Comparison of ENCODE assay signal across 18 cellular contexts in genomic region chr22:29689201-29689871, GRCh38. TPM values are rescaled to one million over a fixed set of nuclear protein-coding genes. Genes with fewer than 3 reads are reported as not detected.
DNase-seq lines count a peak whose midpoint lies in the region; ATAC-seq and TF ChIP-seq lines count a peak whose summit lies in the region.
"Had no signal": no experiment of that assay in that cellular context is flagged by ENCODE, and none has a peak within 500 bp of the region (broad histone marks: within the 10 kb centered on the region; RNA-seq: fewer than 3 reads in every experiment).

No MANE protein-coding gene starts in this region.

- no peak overlapping the region for H3K4me3 Mint-ChIP-seq in CD4-positive, CD25-positive, alpha-beta regulatory T cell
- H3K4me3 Mint-ChIP-seq in nephron, result peak overlapping the region; percentile 29 to 55 (median 48)
- no peak overlapping the region for H3K4me3 Mint-ChIP-seq in immature natural killer cell
- H3K4me3 Mint-ChIP-seq: activated naive CD8-positive, alpha-beta T cell; CD8-positive, alpha-beta T cell; stimulated activated naive B cell treated with anti-CD40 and anti-IgM and Interleukin-4, amounts not matched to agents 10 μg/mL and 1 μg/mL and 100 μg/mL, for 72 hours had no signal

- no peak overlapping the region for H3K4me3 ChIP-seq in CD4-positive, CD25-positive, alpha-beta regulatory T cell (ENCODE audit: low read depth, low read length)
- H3K4me3 ChIP-seq in ectodermal cell (ENCODE audit: insufficient read depth, low read depth, low read length), result no peak overlapping the region

- no peak for ATAC-seq in CD4-positive, CD25-positive, alpha-beta regulatory T cell (ENCODE audit: low read depth in 2 of 2)
- ATAC-seq in GM19455 (IDR thresholded peaks at IDR 0.05; ENCODE audit: unreplicated experiment) (no peak), HG02623 (IDR thresholded peaks at IDR 0.05; ENCODE audit: unreplicated experiment) (no peak)
- ATAC-seq: CD8-positive, alpha-beta T cell had no signal

- H3K27me3 ChIP-seq in CD4-positive, CD25-positive, alpha-beta regulatory T cell (ENCODE audit: control insufficient read depth, insufficient read depth, low read length), result no peaks in the 10 kb centered on the region
- no peaks in the 10 kb centered on the region for H3K27me3 ChIP-seq in ectodermal cell (ENCODE audit: control insufficient read depth, insufficient read depth, low read length, poor library complexity, severe bottlenecking)

- no peaks in the 10 kb centered on the region for H3K9me3 Mint-ChIP-seq in CD4-positive, CD25-positive, alpha-beta regulatory T cell
- H3K9me3 Mint-ChIP-seq in nephron (no peaks in the 10 kb centered on the region), immature natural killer cell (no peaks in the 10 kb centered on the region)
- H3K9me3 Mint-ChIP-seq: CD8-positive, alpha-beta T cell; stimulated activated naive B cell treated with anti-CD40 and anti-IgM and Interleukin-4, amounts not matched to agents 10 μg/mL and 1 μg/mL and 100 μg/mL, for 72 hours had no signal

- H3K9me3 ChIP-seq in CD4-positive, CD25-positive, alpha-beta regulatory T cell (ENCODE audit: control insufficient read depth in 2 of 2, low read length in 2 of 2), result no peaks in the 10 kb centered on the region
- no peaks in the 10 kb centered on the region for H3K9me3 ChIP-seq in ectodermal cell (ENCODE audit: control insufficient read depth, low read length)

- no peak for DNase-seq in CD4-positive, CD25-positive, alpha-beta regulatory T cell
- DNase-seq in LHCN-M2 (ENCODE audit: low read depth) (peak; percentile 67), NCI-H187 (lab: John Stamatoyannopoulos, UW) (no peak), immature natural killer cell (no peak)
- DNase-seq: cortex of kidney; NCI-H774; stimulated activated naive B cell treated with anti-CD40 and anti-IgM and Interleukin-4, amounts not matched to agents 10 μg/mL and 1 μg/mL and 100 μg/mL, for 72 hours had no signal

- H3K4me1 ChIP-seq in CD4-positive, CD25-positive, alpha-beta regulatory T cell (ENCODE audit: control insufficient read depth, insufficient read depth, low read length, poor library complexity, severe bottlenecking), result no peaks in the 10 kb centered on the region
- H3K4me1 ChIP-seq in ectodermal cell (ENCODE audit: control insufficient read depth, insufficient read depth, low read length), result peaks cover 42% of the 10 kb centered on the region

- no peak for TF ChIP-seq CTCF in nephron (IDR thresholded peaks at IDR 0.05; ENCODE audit: unreplicated experiment in 3 of 3)

- H3K36me3 ChIP-seq in CD4-positive, CD25-positive, alpha-beta regulatory T cell (ENCODE audit: control insufficient read depth, insufficient read depth, low read length), result peaks cover 40% of the 10 kb centered on the region
- H3K36me3 ChIP-seq in ectodermal cell (ENCODE audit: control insufficient read depth, insufficient read depth, low read length), result no peaks in the 10 kb centered on the region

- no peaks in the 10 kb centered on the region for H3K27me3 Mint-ChIP-seq in CD4-positive, CD25-positive, alpha-beta regulatory T cell
- H3K27me3 Mint-ChIP-seq in nephron (ENCODE audit: low read depth), result no peaks in the 10 kb centered on the region
- H3K27me3 Mint-ChIP-seq in immature natural killer cell (ENCODE audit: low read depth in 3 of 3), result peaks cover 0 to 2% (median 0%) of the 10 kb centered on the region in 3 donors
- H3K27me3 Mint-ChIP-seq: activated naive CD8-positive, alpha-beta T cell; stimulated activated naive B cell treated with anti-CD40 and anti-IgM and Interleukin-4, amounts not matched to agents 10 μg/mL and 1 μg/mL and 100 μg/mL, for 72 hours had no signal

- H3K27ac Mint-ChIP-seq in CD4-positive, CD25-positive, alpha-beta regulatory T cell, result peak overlapping the region; percentile 2 to 70 (median 16)
- H3K27ac Mint-ChIP-seq in nephron (peak overlapping the region; percentile 71 to 95 (median 86)), immature natural killer cell (peak overlapping the region in 1 of 6 donors; percentile 55)
- H3K27ac Mint-ChIP-seq: activated naive CD8-positive, alpha-beta T cell; CD8-positive, alpha-beta T cell; stimulated activated naive B cell treated with anti-CD40 and anti-IgM and Interleukin-4, amounts not matched to agents 10 μg/mL and 1 μg/mL and 100 μg/mL, for 72 hours had no signal

- H3K27ac ChIP-seq in CD4-positive, CD25-positive, alpha-beta regulatory T cell (ENCODE audit: insufficient read depth, low read length, poor library complexity, severe bottlenecking), result no peak overlapping the region
- peak overlapping the region; percentile 45 for H3K27ac ChIP-seq in ectodermal cell (ENCODE audit: insufficient read depth, low read depth, low read length, poor library complexity, severe bottlenecking)
- H3K27ac ChIP-seq: epithelial cell of prostate had no signal

- H3K4me1 Mint-ChIP-seq in CD4-positive, CD25-positive, alpha-beta regulatory T cell, result peaks cover 0 to 6% (median 4%) of the 10 kb centered on the region in 4 donors
- H3K4me1 Mint-ChIP-seq in nephron (peaks cover 63% of the 10 kb centered on the region), immature natural killer cell (peaks cover 0 to 11% of the 10 kb centered on the region in 2 donors)
- H3K4me1 Mint-ChIP-seq: stimulated activated naive B cell treated with anti-CD40 and anti-IgM and Interleukin-4, amounts not matched to agents 10 μg/mL and 1 μg/mL and 100 μg/mL, for 72 hours had no signal

- 42 to 47% methylated on average over 5 of the region's 5 CpGs for WGBS in ectodermal cell, 2 experiments

- peaks cover 12% of the 10 kb centered on the region for H3K36me3 Mint-ChIP-seq in CD4-positive, CD25-positive, alpha-beta regulatory T cell
- H3K36me3 Mint-ChIP-seq in nephron (ENCODE audit: low read depth) (peaks cover 34% of the 10 kb centered on the region), immature natural killer cell (peaks cover 0 to 26% (median 0%) of the 10 kb centered on the region in 3 donors)

RNA-seq across cellular contexts. Expression of gene CABP7, which starts 30.5 kb away (rescaled TPM):
- total RNA-seq in CD4-positive, CD25-positive, alpha-beta regulatory T cell, result 0.35 TPM
- under 1 TPM; 0.11 to 0.23 (median 0.16) TPM for polyA plus RNA-seq in CD4-positive, CD25-positive, alpha-beta regulatory T cell
- not detected in 2 replicates for total RNA-seq in LHCN-M2 (2014; rRNA removed)
- 0.11 TPM for polyA plus RNA-seq in LHCN-M2 (2012)
- polyA plus RNA-seq in ectodermal cell (2013, experiment 1 of 4), result 0.39 TPM
- polyA plus RNA-seq in ectodermal cell (2013, experiment 2 of 4), result 0.32 TPM
- 1.5 TPM for polyA plus RNA-seq in ectodermal cell (2013, experiment 3 of 4)
- polyA plus RNA-seq in ectodermal cell (2013, experiment 4 of 4), result 2.1 TPM
- under 1 TPM in 2 of 3 donors, not detected in 1; 0.14 TPM for polyA plus RNA-seq in immature natural killer cell
- total RNA-seq: left cardiac atrium, osteoblast, right cardiac atrium, SK-MEL-5 had no signal

Comparison
In these comparisons a context has a peak if more than half of its experiments do, and no peak if none do; other contexts are left out.
1. H3K4me3 Mint-ChIP-seq: peak in nephron (3 of 3); none in CD4-positive, CD25-positive, alpha-beta regulatory T cell (0 of 4) and immature natural killer cell (0 of 5).